ENCODE assay signal across 23 cellular contexts in the genomic region with DNA sequence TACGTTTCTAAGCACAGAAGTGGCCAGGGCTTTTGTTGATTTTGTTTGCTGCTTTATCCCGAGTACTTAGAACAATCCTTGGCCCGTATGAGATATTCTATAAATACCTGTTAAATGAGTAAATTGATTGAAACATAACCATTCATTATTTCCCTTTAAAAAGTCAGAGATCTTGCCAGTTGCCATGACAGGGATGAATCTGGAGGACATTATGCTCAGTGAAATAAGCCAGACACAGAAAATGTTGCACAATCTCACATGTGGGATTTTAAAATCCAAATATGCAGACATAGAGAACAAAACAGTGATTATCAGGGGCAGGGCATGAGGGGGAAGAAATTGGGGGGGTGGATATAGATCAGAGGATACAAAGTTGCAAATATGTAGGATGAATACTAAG.
"Had no signal": no experiment of that assay in that cellular context is flagged by ENCODE, and none has a peak within 500 bp of the region (broad histone marks: within the 10 kb centered on the region; RNA-seq: fewer than 3 reads in every experiment).

No MANE protein-coding gene starts in this region.

- H3K27me3 ChIP-seq: esophagus muscularis mucosa, neural progenitor cell, suprapubic skin, thyroid gland, vagina had no signal

- H3K9me3 ChIP-seq: esophagus muscularis mucosa, prostate gland, suprapubic skin, thyroid gland, vagina had no signal

- H3K4me3 ChIP-seq: coronary artery, esophagus muscularis mucosa, neural progenitor cell, prostate gland, suprapubic skin, thyroid gland, vagina had no signal

- ATAC-seq: naive thymus-derived CD4-positive, alpha-beta T cell; stimulated activated naive CD8-positive, alpha-beta T cell treated with anti-CD3 and anti-CD28 coated beads, Interleukin-15, amount 100 ng/mL, for 72 hours had no signal

- DNase-seq: dermis blood vessel endothelial cell; effector memory CD4-positive, alpha-beta T cell; foreskin melanocyte; hypothalamus; mesendoderm; midbrain; naive thymus-derived CD4-positive, alpha-beta T cell; right cardiac atrium; small intestine; stimulated activated CD4-positive, alpha-beta T cell treated with anti-CD3 and anti-CD28 coated beads, Interleukin-15, amount 100 ng/mL, for 24 hours; stimulated activated CD4-positive, alpha-beta T cell treated with anti-CD3 and anti-CD28 coated beads, Interleukin-4, amount 100 ng/mL, for 1 hour; stimulated activated CD8-positive, alpha-beta memory T cell treated with anti-CD3 and anti-CD28 coated beads, Interleukin-4, amount 100 ng/mL, for 48 hours; stimulated activated naive CD4-positive, alpha-beta T cell; stimulated activated naive CD8-positive, alpha-beta T cell treated with anti-CD3 and anti-CD28 coated beads, Interleukin-15, amount 100 ng/mL, for 72 hours; thyroid gland; trophoblast cell had no signal

- H3K79me2 ChIP-seq: parathyroid adenoma had no signal

- H2AFZ ChIP-seq: neural progenitor cell, parathyroid adenoma had no signal

- H3K4me1 ChIP-seq: esophagus muscularis mucosa, parathyroid adenoma, prostate gland, suprapubic skin, thyroid gland, vagina had no signal

- H3K27ac ChIP-seq: coronary artery, esophagus muscularis mucosa, neural progenitor cell, parathyroid adenoma, prostate gland, suprapubic skin, thyroid gland, vagina had no signal

- H3K36me3 ChIP-seq: esophagus muscularis mucosa, neural progenitor cell, prostate gland, suprapubic skin, thyroid gland, vagina had no signal

- H3K4me2 ChIP-seq: neural progenitor cell had no signal

- H3K9ac ChIP-seq: neural progenitor cell, parathyroid adenoma had no signal
